1 cellular context compared by ENCODE assay signal in the genomic region with DNA sequence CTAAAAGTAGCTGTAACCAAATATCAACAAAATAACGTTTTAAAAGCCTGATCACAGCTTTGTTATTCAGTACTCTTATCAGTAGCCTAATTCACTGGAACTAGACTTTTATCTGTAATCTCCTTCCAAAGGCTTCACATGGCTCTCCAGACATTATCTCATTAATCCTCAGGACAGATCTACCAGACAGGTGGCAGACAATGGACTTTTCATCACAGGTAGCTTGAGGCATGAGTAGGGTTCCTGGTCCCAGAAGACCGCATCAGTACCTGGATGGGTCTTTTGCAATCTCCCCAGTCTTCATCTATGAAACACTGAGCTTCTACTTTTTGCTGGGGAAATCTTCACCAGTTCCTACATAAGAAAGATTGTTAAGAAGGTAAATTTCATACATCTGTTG.
TF ChIP-seq lines count a peak whose summit lies in the region.

No MANE protein-coding gene starts in this region.

TF ChIP-seq in H1, 55 proteins besides CTCF, POLR2A, EP300 and RAD21:
- TF ChIP-seq ASH2L (IDR thresholded peaks at IDR 0.05; ENCODE audit: low read length) (no peak), JUN (IDR thresholded peaks at IDR 0.05; ENCODE audit: low read depth, low read length) (no peak), FOSL1 (IDR thresholded peaks at IDR 0.05; ENCODE audit: insufficient read depth, low read depth, low read length) (no peak), NRF1 (IDR thresholded peaks at IDR 0.05; ENCODE audit: low read depth, low read length) (no peak), MAFK (IDR thresholded peaks at IDR 0.05; ENCODE audit: low read depth, low read length) (no peak), POU5F1 (IDR thresholded peaks at IDR 0.05; ENCODE audit: low read depth, low read length) (no peak), ZNF274 (IDR thresholded peaks at IDR 0.05; ENCODE audit: borderline replicate concordance, extremely low read depth, low read length) (no peak)
- TF ChIP-seq, protein P1, sequence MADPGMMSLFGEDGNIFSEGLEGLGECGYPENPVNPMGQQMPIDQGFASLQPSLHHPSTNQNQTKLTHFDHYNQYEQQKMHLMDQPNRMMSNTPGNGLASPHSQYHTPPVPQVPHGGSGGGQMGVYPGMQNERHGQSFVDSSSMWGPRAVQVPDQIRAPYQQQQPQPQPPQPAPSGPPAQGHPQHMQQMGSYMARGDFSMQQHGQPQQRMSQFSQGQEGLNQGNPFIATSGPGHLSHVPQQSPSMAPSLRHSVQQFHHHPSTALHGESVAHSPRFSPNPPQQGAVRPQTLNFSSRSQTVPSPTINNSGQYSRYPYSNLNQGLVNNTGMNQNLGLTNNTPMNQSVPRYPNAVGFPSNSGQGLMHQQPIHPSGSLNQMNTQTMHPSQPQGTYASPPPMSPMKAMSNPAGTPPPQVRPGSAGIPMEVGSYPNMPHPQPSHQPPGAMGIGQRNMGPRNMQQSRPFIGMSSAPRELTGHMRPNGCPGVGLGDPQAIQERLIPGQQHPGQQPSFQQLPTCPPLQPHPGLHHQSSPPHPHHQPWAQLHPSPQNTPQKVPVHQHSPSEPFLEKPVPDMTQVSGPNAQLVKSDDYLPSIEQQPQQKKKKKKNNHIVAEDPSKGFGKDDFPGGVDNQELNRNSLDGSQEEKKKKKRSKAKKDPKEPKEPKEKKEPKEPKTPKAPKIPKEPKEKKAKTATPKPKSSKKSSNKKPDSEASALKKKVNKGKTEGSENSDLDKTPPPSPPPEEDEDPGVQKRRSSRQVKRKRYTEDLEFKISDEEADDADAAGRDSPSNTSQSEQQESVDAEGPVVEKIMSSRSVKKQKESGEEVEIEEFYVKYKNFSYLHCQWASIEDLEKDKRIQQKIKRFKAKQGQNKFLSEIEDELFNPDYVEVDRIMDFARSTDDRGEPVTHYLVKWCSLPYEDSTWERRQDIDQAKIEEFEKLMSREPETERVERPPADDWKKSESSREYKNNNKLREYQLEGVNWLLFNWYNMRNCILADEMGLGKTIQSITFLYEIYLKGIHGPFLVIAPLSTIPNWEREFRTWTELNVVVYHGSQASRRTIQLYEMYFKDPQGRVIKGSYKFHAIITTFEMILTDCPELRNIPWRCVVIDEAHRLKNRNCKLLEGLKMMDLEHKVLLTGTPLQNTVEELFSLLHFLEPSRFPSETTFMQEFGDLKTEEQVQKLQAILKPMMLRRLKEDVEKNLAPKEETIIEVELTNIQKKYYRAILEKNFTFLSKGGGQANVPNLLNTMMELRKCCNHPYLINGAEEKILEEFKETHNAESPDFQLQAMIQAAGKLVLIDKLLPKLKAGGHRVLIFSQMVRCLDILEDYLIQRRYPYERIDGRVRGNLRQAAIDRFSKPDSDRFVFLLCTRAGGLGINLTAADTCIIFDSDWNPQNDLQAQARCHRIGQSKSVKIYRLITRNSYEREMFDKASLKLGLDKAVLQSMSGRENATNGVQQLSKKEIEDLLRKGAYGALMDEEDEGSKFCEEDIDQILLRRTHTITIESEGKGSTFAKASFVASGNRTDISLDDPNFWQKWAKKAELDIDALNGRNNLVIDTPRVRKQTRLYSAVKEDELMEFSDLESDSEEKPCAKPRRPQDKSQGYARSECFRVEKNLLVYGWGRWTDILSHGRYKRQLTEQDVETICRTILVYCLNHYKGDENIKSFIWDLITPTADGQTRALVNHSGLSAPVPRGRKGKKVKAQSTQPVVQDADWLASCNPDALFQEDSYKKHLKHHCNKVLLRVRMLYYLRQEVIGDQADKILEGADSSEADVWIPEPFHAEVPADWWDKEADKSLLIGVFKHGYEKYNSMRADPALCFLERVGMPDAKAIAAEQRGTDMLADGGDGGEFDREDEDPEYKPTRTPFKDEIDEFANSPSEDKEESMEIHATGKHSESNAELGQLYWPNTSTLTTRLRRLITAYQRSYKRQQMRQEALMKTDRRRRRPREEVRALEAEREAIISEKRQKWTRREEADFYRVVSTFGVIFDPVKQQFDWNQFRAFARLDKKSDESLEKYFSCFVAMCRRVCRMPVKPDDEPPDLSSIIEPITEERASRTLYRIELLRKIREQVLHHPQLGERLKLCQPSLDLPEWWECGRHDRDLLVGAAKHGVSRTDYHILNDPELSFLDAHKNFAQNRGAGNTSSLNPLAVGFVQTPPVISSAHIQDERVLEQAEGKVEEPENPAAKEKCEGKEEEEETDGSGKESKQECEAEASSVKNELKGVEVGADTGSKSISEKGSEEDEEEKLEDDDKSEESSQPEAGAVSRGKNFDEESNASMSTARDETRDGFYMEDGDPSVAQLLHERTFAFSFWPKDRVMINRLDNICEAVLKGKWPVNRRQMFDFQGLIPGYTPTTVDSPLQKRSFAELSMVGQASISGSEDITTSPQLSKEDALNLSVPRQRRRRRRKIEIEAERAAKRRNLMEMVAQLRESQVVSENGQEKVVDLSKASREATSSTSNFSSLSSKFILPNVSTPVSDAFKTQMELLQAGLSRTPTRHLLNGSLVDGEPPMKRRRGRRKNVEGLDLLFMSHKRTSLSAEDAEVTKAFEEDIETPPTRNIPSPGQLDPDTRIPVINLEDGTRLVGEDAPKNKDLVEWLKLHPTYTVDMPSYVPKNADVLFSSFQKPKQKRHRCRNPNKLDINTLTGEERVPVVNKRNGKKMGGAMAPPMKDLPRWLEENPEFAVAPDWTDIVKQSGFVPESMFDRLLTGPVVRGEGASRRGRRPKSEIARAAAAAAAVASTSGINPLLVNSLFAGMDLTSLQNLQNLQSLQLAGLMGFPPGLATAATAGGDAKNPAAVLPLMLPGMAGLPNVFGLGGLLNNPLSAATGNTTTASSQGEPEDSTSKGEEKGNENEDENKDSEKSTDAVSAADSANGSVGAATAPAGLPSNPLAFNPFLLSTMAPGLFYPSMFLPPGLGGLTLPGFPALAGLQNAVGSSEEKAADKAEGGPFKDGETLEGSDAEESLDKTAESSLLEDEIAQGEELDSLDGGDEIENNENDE (IDR thresholded peaks at IDR 0.05; ENCODE audit: insufficient replicate concordance, low read length) = no peak
- TF ChIP-seq, protein P2, sequence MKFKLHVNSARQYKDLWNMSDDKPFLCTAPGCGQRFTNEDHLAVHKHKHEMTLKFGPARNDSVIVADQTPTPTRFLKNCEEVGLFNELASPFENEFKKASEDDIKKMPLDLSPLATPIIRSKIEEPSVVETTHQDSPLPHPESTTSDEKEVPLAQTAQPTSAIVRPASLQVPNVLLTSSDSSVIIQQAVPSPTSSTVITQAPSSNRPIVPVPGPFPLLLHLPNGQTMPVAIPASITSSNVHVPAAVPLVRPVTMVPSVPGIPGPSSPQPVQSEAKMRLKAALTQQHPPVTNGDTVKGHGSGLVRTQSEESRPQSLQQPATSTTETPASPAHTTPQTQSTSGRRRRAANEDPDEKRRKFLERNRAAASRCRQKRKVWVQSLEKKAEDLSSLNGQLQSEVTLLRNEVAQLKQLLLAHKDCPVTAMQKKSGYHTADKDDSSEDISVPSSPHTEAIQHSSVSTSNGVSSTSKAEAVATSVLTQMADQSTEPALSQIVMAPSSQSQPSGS (IDR thresholded peaks at IDR 0.05; ENCODE audit: low read length) = no peak
